ENCODE assay signal across 8 cellular contexts in the genomic region with DNA sequence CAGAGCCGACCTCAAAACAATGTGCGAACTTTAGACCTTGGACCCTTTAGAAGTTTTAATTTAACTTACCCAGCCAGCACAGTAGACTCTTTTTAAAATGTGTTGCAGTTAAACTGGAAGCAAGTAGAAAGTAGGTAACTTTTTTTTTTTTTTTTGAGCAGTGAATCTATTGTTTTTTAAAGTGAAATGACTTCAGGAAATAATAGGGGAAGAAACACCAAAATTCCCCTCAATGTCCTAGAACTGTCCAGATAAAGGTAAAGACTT. TPM values are rescaled to one million over a fixed set of nuclear protein-coding genes. Genes with fewer than 3 reads are reported as not detected.
DNase-seq lines count a peak whose midpoint lies in the region; ATAC-seq and TF ChIP-seq lines count a peak whose summit lies in the region.

No MANE protein-coding gene starts in this region.

- H3K4me3 ChIP-seq in heart left ventricle (peak overlapping the region; percentile 72 to 98 (median 96)), body of pancreas (no peak overlapping the region), lower lobe of right lung (peak overlapping the region; percentile 97), urinary bladder (ENCODE audit: low read depth, low read length) (peak overlapping the region; percentile 100)

- DNase-seq in heart left ventricle (no peak), cardiac septum (ENCODE audit: low spot score) (no peak), body of pancreas (no peak), lower lobe of right lung (no peak), cortex of kidney (lab: John Stamatoyannopoulos, UW) (no peak), A172 (ENCODE audit: low spot score) (no peak)

- 8 to 13% (median 10%) methylated on average over 2 of the region's 2 CpGs for WGBS in heart left ventricle, 4 donors
- WGBS in body of pancreas, 2 donors = 1 to 8% methylated on average over 2 of the region's 2 CpGs
- 16% methylated on average over 2 of the region's 2 CpGs for WGBS in urinary bladder

- H3K4me1 ChIP-seq in heart left ventricle (peaks cover 0 to 37% (median 25%) of the 10 kb centered on the region in 12 donors), body of pancreas (peaks cover 28% of the 10 kb centered on the region), lower lobe of right lung (peaks cover 25% of the 10 kb centered on the region), urinary bladder (ENCODE audit: insufficient read depth) (no peaks in the 10 kb centered on the region)

- ATAC-seq in heart left ventricle (no peak), body of pancreas (no peak), lower lobe of right lung (no peak), HG02763 (IDR thresholded peaks at IDR 0.05; ENCODE audit: unreplicated experiment) (no peak)

- no peak for TF ChIP-seq CTCF in heart left ventricle (IDR thresholded peaks at IDR 0.05)
- no peak for TF ChIP-seq CTCF in body of pancreas (IDR thresholded peaks at IDR 0.05)
- no peak for TF ChIP-seq CTCF in lower lobe of right lung (IDR thresholded peaks at IDR 0.05)

- TF ChIP-seq POLR2A in heart left ventricle (IDR thresholded peaks at IDR 0.05) = no peak
- no peak for TF ChIP-seq POLR2A in body of pancreas (IDR thresholded peaks at IDR 0.05)

- H3K9me3 ChIP-seq in heart left ventricle (no peaks in the 10 kb centered on the region), body of pancreas (no peaks in the 10 kb centered on the region), lower lobe of right lung (no peaks in the 10 kb centered on the region)

- H3K27ac ChIP-seq in heart left ventricle (peak overlapping the region; percentile 93 to 100 (median 98)), body of pancreas (peak overlapping the region in 3 of 4 donors; percentile 94 to 97 (median 97)), lower lobe of right lung (peak overlapping the region; percentile 96), urinary bladder (ENCODE audit: low read depth) (no peak overlapping the region)

- H3K27me3 ChIP-seq in heart left ventricle (no peaks in the 10 kb centered on the region), body of pancreas (no peaks in the 10 kb centered on the region), lower lobe of right lung (ENCODE audit: low read depth) (no peaks in the 10 kb centered on the region)

- intact Hi-C loops in heart left ventricle (cut with DNase I) = no loop called here
- intact Hi-C loops in cardiac septum (cut with DNase I) = no loop called here
- intact Hi-C loops in body of pancreas (cut with DNase I) = no loop called here
- intact Hi-C loops in lower lobe of right lung (cut with DNase I) = no loop called here

- no peaks in the 10 kb centered on the region for H3K36me3 ChIP-seq in heart left ventricle
- H3K36me3 ChIP-seq in body of pancreas (replicated peaks in 1 of 2; ENCODE audit: insufficient read depth in 1 of 2, low read depth in 2 of 2) = no peaks in the 10 kb centered on the region
- H3K36me3 ChIP-seq in lower lobe of right lung = no peaks in the 10 kb centered on the region
- H3K36me3 ChIP-seq in urinary bladder (ENCODE audit: insufficient read depth) = no peaks in the 10 kb centered on the region

RNA-seq across cellular contexts. Expression of a gene that starts 1.1 kb away (rescaled TPM):
- total RNA-seq in heart left ventricle (10 to 100 TPM; 34.7 to 59.3 (median 48.8) TPM), cardiac septum (56.1 TPM), body of pancreas (10 to 100 TPM; 37.1 to 55.4 TPM), lower lobe of right lung (70.3 TPM), urinary bladder (75.9 TPM)
- polyA plus RNA-seq in heart left ventricle (10 to 100 TPM; 23.6 to 35.0 TPM), urinary bladder (29.9 TPM)
- 11.1 and 25.6 TPM in 2 replicates for total RNA-seq in A172 (2014; rRNA removed; shearing (Covaris generic))

Comparison
In these comparisons a context has a peak if more than half of its experiments do, and no peak if none do; other contexts are left out.
1. H3K4me3 ChIP-seq: peak in heart left ventricle (12 of 12), lower lobe of right lung (single experiment) and urinary bladder (single experiment); none in body of pancreas (0 of 2).